8 cellular contexts compared by ENCODE assay signal in the genomic region with DNA sequence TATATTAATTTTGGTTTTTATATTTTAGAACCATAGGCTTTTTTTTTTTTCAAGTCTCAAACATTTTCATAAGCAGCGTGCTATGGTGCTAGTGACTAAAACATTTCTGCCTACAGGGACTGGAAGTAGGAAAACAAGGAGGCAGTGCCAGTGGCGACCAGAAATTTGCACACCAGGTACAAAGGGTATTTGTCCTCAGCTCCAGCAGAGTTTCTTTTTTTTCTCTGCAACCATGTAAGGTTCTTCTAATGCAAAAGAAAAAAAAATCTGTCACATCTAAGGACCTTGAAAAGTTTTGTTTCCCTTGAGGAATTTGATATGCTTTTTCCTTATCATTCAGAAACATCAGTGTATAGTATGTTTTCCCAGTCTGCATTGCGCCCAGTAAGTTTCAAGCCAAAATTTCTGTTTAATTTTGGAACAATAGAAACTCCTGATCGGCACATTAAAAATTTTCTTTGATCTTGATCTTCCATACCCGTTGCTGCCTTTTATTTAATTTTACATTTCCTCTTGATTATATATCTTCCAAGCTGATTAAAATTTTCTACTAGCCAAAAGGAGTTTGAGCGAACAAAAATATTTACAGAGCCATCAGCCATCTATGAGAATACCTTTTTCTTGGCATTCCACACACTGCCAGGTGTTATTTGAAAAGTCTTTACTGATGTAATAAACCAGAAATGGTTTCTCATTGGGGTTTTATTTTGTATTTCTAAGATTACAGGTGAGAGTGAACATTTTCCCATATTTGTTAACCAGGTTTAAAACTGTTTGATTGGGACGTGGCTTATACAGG. TPM values are rescaled to one million over a fixed set of nuclear protein-coding genes. Genes with fewer than 3 reads are reported as not detected.
DNase-seq lines count a peak whose midpoint lies in the region; TF ChIP-seq lines count a peak whose summit lies in the region.

No MANE protein-coding gene starts in this region.

- TF ChIP-seq CTCF in HFFc6 (IDR thresholded peaks at IDR 0.05), result no peak
- no peak for TF ChIP-seq CTCF in fibroblast of villous mesenchyme (IDR thresholded peaks at IDR 0.05; ENCODE audit: insufficient read depth, low read depth, low read length)

- in situ Hi-C loops in SK-MEL-5 (cut with HindIII; ENCODE audit: low pct_unique_long_range_greater_than_20kb, low sequenced_read_pairs), result no loop called here

- no peaks in the 10 kb centered on the region for H3K27me3 ChIP-seq in skeletal muscle tissue (ENCODE audit: control insufficient read depth in 3 of 3, insufficient read depth in 3 of 3, low read length in 3 of 3)

- peak overlapping the region; percentile 71 for H3K27ac ChIP-seq in skeletal muscle tissue (ENCODE audit: low read depth, low read length)

- no peaks in the 10 kb centered on the region for H3K9me3 ChIP-seq in skeletal muscle tissue (ENCODE audit: control insufficient read depth in 3 of 3, low read length in 3 of 3)

- no peaks in the 10 kb centered on the region for H3K27me3 Mint-ChIP-seq in HFFc6 (ENCODE audit: insufficient read depth)

- peaks cover 6 to 29% (median 17%) of the 10 kb centered on the region in 3 donors for H3K4me1 ChIP-seq in skeletal muscle tissue (ENCODE audit: control insufficient read depth in 3 of 3, insufficient read depth in 3 of 3, low read length in 3 of 3)

- no peaks in the 10 kb centered on the region for H3K9me3 Mint-ChIP-seq in HFFc6

- H3K9ac ChIP-seq in skeletal muscle tissue (ENCODE audit: low read depth in 1 of 3, low read length in 3 of 3), result peak overlapping the region; percentile 87 to 94 (median 88)

- DNase-seq in HFFc6 (no peak), SK-MEL-5 (ENCODE audit: low read depth, low spot score) (peak; percentile 34), fibroblast of villous mesenchyme (ENCODE audit: low read depth) (no peak), EL (no peak), HUDEP-2 (lab: John Stamatoyannopoulos, UW; ENCODE audit: unreplicated experiment in 76 of 76) (no peak)
- DNase-seq in activated CD4-positive, CD25-positive, alpha-beta regulatory T cell (lab: John Stamatoyannopoulos, UW), result no peak
- no peak for DNase-seq in stimulated activated CD4-positive, alpha-beta T cell treated with anti-CD3 and anti-CD28 coated beads, Interleukin-4, amount 100 ng/mL, for 24 hours

- peak overlapping the region; percentile 93 for H3K4me3 Mint-ChIP-seq in HFFc6

- H3K36me3 Mint-ChIP-seq in HFFc6 (ENCODE audit: low read depth), result no peaks in the 10 kb centered on the region; the same call in 1 of the 2 replicates

- H3K36me3 ChIP-seq in skeletal muscle tissue (ENCODE audit: control insufficient read depth in 3 of 3, insufficient read depth in 3 of 3, low read length in 3 of 3), result no peaks in the 10 kb centered on the region

- peaks cover 42% of the 10 kb centered on the region for H3K4me1 Mint-ChIP-seq in HFFc6 (ENCODE audit: low read depth)

- H3K27ac Mint-ChIP-seq in HFFc6, result peak overlapping the region; percentile 82

- peak overlapping the region; percentile 80 for H3K4me3 ChIP-seq in fibroblast of villous mesenchyme (ENCODE audit: low read depth, low read length)
- peak overlapping the region; percentile 90 to 94 (median 90) for H3K4me3 ChIP-seq in skeletal muscle tissue (ENCODE audit: low read length in 3 of 3)

RNA-seq across cellular contexts. Expression of gene KLHDC10, which starts 1.0 kb away (rescaled TPM):
- total RNA-seq in HFFc6 (2021; fragmentation: NEBNext Ultra II Directional; extraction: Animal tissue kit (Norgen Biotek cat#: 25700)), result 10 to 100 TPM; 21.0 to 25.5 (median 24.1) TPM
- 38.2 and 39.6 TPM in 2 replicates for total RNA-seq in SK-MEL-5 (2014; rRNA removed; shearing (Covaris generic))
- 18.0 and 23.7 TPM in 2 replicates for polyA plus RNA-seq in SK-MEL-5 (2015; cell fraction: cytosol; rRNA removed)
- 25.4 and 27.0 TPM in 2 replicates for polyA plus RNA-seq in SK-MEL-5 (2015; cell fraction: nucleus; rRNA removed)
- total RNA-seq in fibroblast of villous mesenchyme (28.7 and 43.6 TPM in 2 replicates), skeletal muscle tissue (49.1 TPM)

RNA-seq across cellular contexts. Expression of gene ZC3HC1, which starts 18.2 kb away (rescaled TPM):
- 10 to 100 TPM; 18.8 to 24.3 (median 21.2) TPM for total RNA-seq in HFFc6 (2021; fragmentation: NEBNext Ultra II Directional; extraction: Animal tissue kit (Norgen Biotek cat#: 25700))
- 41.4 and 47.1 TPM in 2 replicates for total RNA-seq in SK-MEL-5 (2014; rRNA removed; shearing (Covaris generic))
- polyA plus RNA-seq in SK-MEL-5 (2015; cell fraction: cytosol; rRNA removed), result 32.7 and 36.5 TPM in 2 replicates
- polyA plus RNA-seq in SK-MEL-5 (2015; cell fraction: nucleus; rRNA removed), result 37.9 and 40.1 TPM in 2 replicates
- total RNA-seq in fibroblast of villous mesenchyme (12.2 and 16.4 TPM in 2 replicates), skeletal muscle tissue (26.1 TPM)
